ENCODE assay signal across 23 cellular contexts in the genomic region with DNA sequence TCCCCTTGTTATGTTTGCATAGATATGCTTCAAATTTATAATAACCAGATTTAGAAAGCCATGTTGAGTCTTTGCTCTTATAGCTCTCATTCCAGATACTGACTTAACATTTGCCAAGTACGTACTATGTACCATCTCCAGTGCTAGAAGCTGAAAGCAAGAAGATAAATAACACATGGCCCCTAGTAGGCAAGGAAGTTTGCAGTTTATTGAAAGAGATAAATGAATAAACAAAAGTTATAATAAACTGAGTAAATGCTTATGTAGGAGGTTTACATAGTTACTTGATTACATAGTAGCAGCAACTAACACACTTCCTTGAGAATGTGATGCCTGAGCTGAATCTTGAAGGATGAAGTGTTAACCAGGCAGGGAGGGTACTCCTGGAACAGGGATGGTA.
"Had no signal": no experiment of that assay in that cellular context is flagged by ENCODE, and none has a peak within 500 bp of the region (broad histone marks: within the 10 kb centered on the region; RNA-seq: fewer than 3 reads in every experiment).

No MANE protein-coding gene starts in this region.

- H3K4me3 ChIP-seq: colonic mucosa, esophagus squamous epithelium, gastroesophageal sphincter, heart left ventricle, hepatocyte, left lung, lower lobe of right lung had no signal

- H3K9me3 ChIP-seq: colonic mucosa, esophagus squamous epithelium, gastroesophageal sphincter, heart left ventricle, left lung, lower lobe of right lung had no signal

- H3K4me3 Mint-ChIP-seq: dendritic cell treated with granulocyte-macrophage colony-stimulating factor and Interleukin-4, amounts not matched to agents 40 ng/mL and 50 ng/mL, for 4 days; effector memory CD8-positive, alpha-beta T cell; endodermal cell; immature natural killer cell; naive thymus-derived CD4-positive, alpha-beta T cell had no signal

- H3K27me3 ChIP-seq: colonic mucosa, esophagus squamous epithelium, foreskin keratinocyte, gastroesophageal sphincter, heart left ventricle, hepatocyte, left lung had no signal

- H3K27ac ChIP-seq: colonic mucosa, epithelial cell of prostate, esophagus squamous epithelium, foreskin keratinocyte, gastroesophageal sphincter, heart left ventricle, hepatocyte, left lung, lower lobe of right lung had no signal

- H3K9me3 Mint-ChIP-seq: endodermal cell had no signal

- H2AFZ ChIP-seq: hepatocyte had no signal

- H3K79me2 ChIP-seq: hepatocyte had no signal

- DNase-seq: colonic mucosa; cortex of kidney; effector CD8-positive, alpha-beta T cell; effector memory CD8-positive, alpha-beta T cell; endodermal cell; erythroblast; esophagus squamous epithelium; foreskin keratinocyte; heart left ventricle; hypothalamus; immature natural killer cell; islet precursor cell; left cardiac atrium; left lung; left ventricle myocardium superior; lower lobe of right lung; mesendoderm; midbrain; naive thymus-derived CD4-positive, alpha-beta T cell had no signal

- H3K27me3 Mint-ChIP-seq: dendritic cell treated with granulocyte-macrophage colony-stimulating factor and Interleukin-4, amounts not matched to agents 40 ng/mL and 50 ng/mL, for 4 days; effector memory CD8-positive, alpha-beta T cell had no signal

- H3K27ac Mint-ChIP-seq: dendritic cell treated with granulocyte-macrophage colony-stimulating factor and Interleukin-4, amounts not matched to agents 40 ng/mL and 50 ng/mL, for 4 days; effector memory CD8-positive, alpha-beta T cell; endodermal cell; immature natural killer cell; naive thymus-derived CD4-positive, alpha-beta T cell had no signal

- H3K4me2 ChIP-seq: hepatocyte had no signal

- H3K4me1 Mint-ChIP-seq: endodermal cell, immature natural killer cell had no signal

- H3K36me3 Mint-ChIP-seq: immature natural killer cell; naive thymus-derived CD4-positive, alpha-beta T cell had no signal

- H3K36me3 ChIP-seq: colonic mucosa, esophagus squamous epithelium, gastroesophageal sphincter, heart left ventricle, left lung, lower lobe of right lung had no signal

- H3K4me1 ChIP-seq: colonic mucosa, esophagus squamous epithelium, gastroesophageal sphincter, left lung, lower lobe of right lung had no signal
